17 cellular contexts compared by ENCODE assay signal in genomic region chr17:9054146-9054545, GRCh38. TPM values are rescaled to one million over a fixed set of nuclear protein-coding genes. Genes with fewer than 3 reads are reported as not detected.
DNase-seq lines count a peak whose midpoint lies in the region; ATAC-seq lines count a peak whose summit lies in the region.
"Had no signal": no experiment of that assay in that cellular context is flagged by ENCODE, and none has a peak within 500 bp of the region (broad histone marks: within the 10 kb centered on the region; RNA-seq: fewer than 3 reads in every experiment).

No MANE protein-coding gene starts in this region.

- no peak for ATAC-seq in HG03175 (IDR thresholded peaks at IDR 0.05; ENCODE audit: unreplicated experiment)
- ATAC-seq in stimulated activated naive CD8-positive, alpha-beta T cell treated with anti-CD3 and anti-CD28 coated beads, Interleukin-15, Interleukin-2, amounts not matched to agents 100 U/mL and 50 U/mL, for 24 hours: no peak

- H3K9me3 ChIP-seq in iPS-18a (ENCODE audit: control insufficient read depth, low read depth, low read length): no peaks in the 10 kb centered on the region

- peak; percentile 13 for DNase-seq in activated CD8-positive, alpha-beta memory T cell treated with anti-CD3 and anti-CD28 coated beads, Interleukin-2, amount 50 U/mL, for 48 hours
- DNase-seq in activated CD8-positive, alpha-beta memory T cell treated with anti-CD3 and anti-CD28 coated beads for 24 hours: no peak
- DNase-seq in astrocyte of the hippocampus (ENCODE audit: low read depth, low spot score): peak; percentile 29
- DNase-seq in posterior vena cava (ENCODE audit: low spot score): peak; percentile 67
- no peak for DNase-seq in T-helper 9 cell
- DNase-seq in stimulated activated naive CD8-positive, alpha-beta T cell treated with anti-CD3 and anti-CD28 coated beads, Interleukin-15, Interleukin-2, amounts not matched to agents 100 U/mL and 50 U/mL, for 24 hours: no peak
- DNase-seq: DMS 273 treated with DMSO at 0.1 percent for 48 hours, HCEC 1CT, NCI-H1436, NCI-H2081 treated with DMSO at 0.1 percent for 48 hours, NCI-H524, OCI-M1, RPMI8226 had no signal

- H3K4me3 ChIP-seq in iPS-18a (ENCODE audit: low read length): peak overlapping the region; percentile 41
- H3K4me3 ChIP-seq: BLaER1 treated with 17β-estradiol and CSF1 and Interleukin-3, amounts not matched to agents 10 nM and 100 nM had no signal

- H3K9ac ChIP-seq in iPS-18a (ENCODE audit: low read length): peak overlapping the region; percentile 42
- H3K9ac ChIP-seq: BLaER1 treated with 17β-estradiol and CSF1 and Interleukin-3, amounts not matched to agents 10 nM and 100 nM had no signal

- H3K4me1 ChIP-seq in iPS-18a (ENCODE audit: control insufficient read depth, low read depth, low read length): peaks cover 32% of the 10 kb centered on the region
- H3K4me1 ChIP-seq: BLaER1 treated with 17β-estradiol and CSF1 and Interleukin-3, amounts not matched to agents 10 nM and 100 nM had no signal

- H3K36me3 ChIP-seq in iPS-18a (ENCODE audit: control insufficient read depth, low read depth, low read length): no peaks in the 10 kb centered on the region
- H3K36me3 ChIP-seq: BLaER1 treated with 17β-estradiol and CSF1 and Interleukin-3, amounts not matched to agents 10 nM and 100 nM had no signal

- peaks cover 50% of the 10 kb centered on the region for H3K27me3 ChIP-seq in iPS-18a (ENCODE audit: control insufficient read depth, insufficient read depth, low read length)
- H3K27me3 ChIP-seq: BLaER1 treated with 17β-estradiol and CSF1 and Interleukin-3, amounts not matched to agents 10 nM and 100 nM had no signal

- peak overlapping the region; percentile 49 for H3K27ac ChIP-seq in iPS-18a (ENCODE audit: low read length)
- H3K27ac ChIP-seq: 22Rv1; BLaER1 treated with 17β-estradiol and CSF1 and Interleukin-3, amounts not matched to agents 10 nM and 100 nM had no signal

- intact Hi-C loops in posterior vena cava (cut with DNase I): no loop called here

RNA-seq across cellular contexts. Expression of gene NTN1, which starts 32.8 kb away (rescaled TPM):
- 10 to 100 TPM in 1 of 2 donors, 1 to 10 TPM in 1; 6.9 to 15.4 TPM for total RNA-seq in posterior vena cava

Comparison
In these comparisons a context has a peak if more than half of its experiments do, and no peak if none do; other contexts are left out.
1. DNase-seq: peak in activated CD8-positive, alpha-beta memory T cell treated with anti-CD3 and anti-CD28 coated beads, Interleukin-2, amount 50 U/mL, for 48 hours (single experiment), astrocyte of the hippocampus (single experiment) and posterior vena cava (single experiment); none in activated CD8-positive, alpha-beta memory T cell treated with anti-CD3 and anti-CD28 coated beads for 24 hours (single experiment), T-helper 9 cell (single experiment) and stimulated activated naive CD8-positive, alpha-beta T cell treated with anti-CD3 and anti-CD28 coated beads, Interleukin-15, Interleukin-2, amounts not matched to agents 100 U/mL and 50 U/mL, for 24 hours (single experiment).